ENCODE assay signal across 9 cellular contexts in the genomic region with DNA sequence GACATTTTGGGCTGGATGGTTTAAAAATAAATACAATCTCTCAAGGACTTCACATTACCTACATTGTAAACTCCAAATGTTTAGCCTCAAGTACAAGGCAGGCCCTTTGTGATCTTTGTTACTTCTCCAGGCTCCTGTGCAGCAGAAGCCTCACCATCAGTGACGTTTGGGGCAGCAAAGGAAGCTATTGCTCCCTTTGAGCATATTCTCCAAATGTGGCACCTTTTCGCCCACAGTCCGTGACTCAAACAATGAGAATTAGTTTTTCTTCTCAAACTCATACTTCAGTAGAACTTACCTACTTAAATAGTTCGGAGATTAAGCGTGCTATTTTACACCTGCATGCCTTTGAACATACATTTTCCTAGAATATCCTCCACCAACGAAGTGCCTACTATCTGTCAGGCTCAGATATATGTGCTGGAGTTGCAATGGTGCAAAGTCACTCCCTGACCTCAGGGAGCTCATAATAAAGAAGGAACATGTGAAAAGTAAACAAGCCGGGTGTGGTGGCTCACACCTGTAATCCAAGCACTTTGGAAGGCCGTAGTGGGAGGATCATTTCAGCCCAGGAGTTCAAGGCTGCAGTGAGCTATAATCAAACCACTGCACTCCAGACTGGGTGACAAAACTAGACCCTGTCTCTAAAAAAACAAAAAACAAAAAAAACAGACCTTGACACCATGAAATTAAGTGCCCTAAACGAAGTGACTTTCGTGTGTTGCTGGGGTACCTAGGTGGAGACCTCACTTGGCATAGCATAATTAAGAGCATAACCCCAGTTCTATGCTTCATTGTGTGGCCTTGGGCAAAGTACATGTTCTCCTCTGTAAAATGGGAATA. TPM values are rescaled to one million over a fixed set of nuclear protein-coding genes. Genes with fewer than 3 reads are reported as not detected.
A peak's percentile ranks its signal among the peaks of the same experiment; 100 is the strongest.
DNase-seq lines count a peak whose midpoint lies in the region; ATAC-seq and TF ChIP-seq lines count a peak whose summit lies in the region.
"Had no signal": no experiment of that assay in that cellular context is flagged by ENCODE, and none has a peak within 500 bp of the region (broad histone marks: within the 10 kb centered on the region; RNA-seq: fewer than 3 reads in every experiment).

No MANE protein-coding gene starts in this region.

- H3K4me1 Mint-ChIP-seq in chondrocyte (ENCODE audit: low read depth) (peaks cover 47% of the 10 kb centered on the region), natural killer cell (peaks cover 36 to 43% of the 10 kb centered on the region in 2 donors)

- H3K9me3 Mint-ChIP-seq in chondrocyte (ENCODE audit: low read depth) (no peaks in the 10 kb centered on the region), natural killer cell (no peaks in the 10 kb centered on the region)

- peak overlapping the region; percentile 98 for H3K27ac Mint-ChIP-seq in chondrocyte (ENCODE audit: unreplicated experiment)
- peak overlapping the region; percentile 86 to 94 for H3K27ac Mint-ChIP-seq in natural killer cell

- peaks cover 28% of the 10 kb centered on the region for H3K36me3 ChIP-seq in KOPT-K1 (ENCODE audit: insufficient read depth, low read length)

- no peaks in the 10 kb centered on the region for H3K27me3 Mint-ChIP-seq in chondrocyte (ENCODE audit: low read depth)
- no peaks in the 10 kb centered on the region for H3K27me3 Mint-ChIP-seq in natural killer cell (ENCODE audit: low read depth in 2 of 2)

- intact Hi-C loops in natural killer cell (cut with micrococcal nuclease), result loop anchor here (5.0 kb wide), 1 partner anchor 114 kb away; the partner anchor contains the start of gene NUB1

- peaks cover 17% of the 10 kb centered on the region for H3K36me3 Mint-ChIP-seq in chondrocyte (ENCODE audit: low read depth)
- no peaks in the 10 kb centered on the region for H3K36me3 Mint-ChIP-seq in natural killer cell

- CTCF ChIA-PET in AG04449 (lab: Yijun Ruan, JAX), result interaction anchor here (1.0 to 8.5 kb wide), 4 partner anchors 15 to 117 kb away, joined by 3 to 109 read pairs (median 6); no protein-coding TSS in a partner anchor

- H3K4me3 Mint-ChIP-seq in chondrocyte (ENCODE audit: unreplicated experiment) (peak overlapping the region; percentile 100), natural killer cell (peak overlapping the region; percentile 95)

- DNase-seq in AG04449 (ENCODE audit: low read depth, low spot score) (no peak), chondrocyte (ENCODE audit: low spot score) (no peak), natural killer cell (no peak), dedifferentiated amniotic fluid mesenchymal stem cell (ENCODE audit: extremely low spot score) (no peak)
- no peak for DNase-seq in NK-92 treated with Interleukin-12 subunit alpha and Interleukin-12 subunit beta, amount 100 ng/mL, for 24 hours (lab: John Stamatoyannopoulos, UW)

- TF ChIP-seq CTCF in AG04449 (IDR thresholded peaks at IDR 0.05; ENCODE audit: insufficient read depth, low read length, missing control alignments), result no peak
- TF ChIP-seq CTCF in chondrocyte (IDR thresholded peaks at IDR 0.05), result no peak
- TF ChIP-seq CTCF in natural killer cell (IDR thresholded peaks at IDR 0.05), result no peak

- no peaks in the 10 kb centered on the region for H3K9me3 ChIP-seq in KOPT-K1 (ENCODE audit: insufficient read depth, low read length, poor library complexity, severe bottlenecking)

- H3K27ac ChIP-seq in KOPT-K1 (ENCODE audit: low read depth, low read length, poor library complexity, severe bottlenecking), result peak overlapping the region; percentile 68

- H3K4me3 ChIP-seq in AG04449 (ENCODE audit: low read depth, low read length), result peak overlapping the region; percentile 58

- POLR2A ChIA-PET in AG04449 (lab: Yijun Ruan, JAX), result interaction anchor here (0.7 to 1.7 kb wide), 4 partner anchors 8 to 24 kb away, joined by 3 to 16 read pairs (median 7); no protein-coding TSS in a partner anchor

- ATAC-seq in natural killer cell (no peak), HG03280 (IDR thresholded peaks at IDR 0.05; ENCODE audit: unreplicated experiment) (no peak), HG03571 (IDR thresholded peaks at IDR 0.05; ENCODE audit: unreplicated experiment) (no peak)

RNA-seq across cellular contexts. Expression of gene ABCF2, which starts 1.2 kb away (rescaled TPM):
- total RNA-seq in chondrocyte (35.8 to 42.2 TPM (median 37.7 TPM) in 3 replicates), natural killer cell (10 to 100 TPM; 12.1 to 26.1 (median 17.6) TPM)

RNA-seq across cellular contexts. Expression of gene CHPF2, which starts 4.0 kb away (rescaled TPM):
- total RNA-seq in chondrocyte (98.3 to 135 TPM (median 101 TPM) in 3 replicates), natural killer cell (10 to 100 TPM; 47.0 to 51.6 (median 48.6) TPM)

RNA-seq across cellular contexts. Expression of gene H2BK1, which starts 18.0 kb away (rescaled TPM):
- total RNA-seq in chondrocyte (not detected in 3 replicates), natural killer cell (1 to 10 TPM in 1 of 3 donors, not detected in 2; 2.5 TPM)
- total RNA-seq: RPMI7951 had no signal

RNA-seq across cellular contexts. Expression of gene SMARCD3, which starts 20.2 kb away (rescaled TPM):
- total RNA-seq in chondrocyte, result 105 to 125 TPM (median 120 TPM) in 3 replicates
- 1 to 10 TPM; 3.1 to 8.7 (median 6.5) TPM for total RNA-seq in natural killer cell

RNA-seq across cellular contexts. Expression of gene ASB10, which starts 41.2 kb away (rescaled TPM):
- total RNA-seq in chondrocyte (not detected in 3 replicates), natural killer cell (not detected)
- total RNA-seq: RPMI7951 had no signal
